ENCODE assay signal across 1 cellular context in the genomic region with DNA sequence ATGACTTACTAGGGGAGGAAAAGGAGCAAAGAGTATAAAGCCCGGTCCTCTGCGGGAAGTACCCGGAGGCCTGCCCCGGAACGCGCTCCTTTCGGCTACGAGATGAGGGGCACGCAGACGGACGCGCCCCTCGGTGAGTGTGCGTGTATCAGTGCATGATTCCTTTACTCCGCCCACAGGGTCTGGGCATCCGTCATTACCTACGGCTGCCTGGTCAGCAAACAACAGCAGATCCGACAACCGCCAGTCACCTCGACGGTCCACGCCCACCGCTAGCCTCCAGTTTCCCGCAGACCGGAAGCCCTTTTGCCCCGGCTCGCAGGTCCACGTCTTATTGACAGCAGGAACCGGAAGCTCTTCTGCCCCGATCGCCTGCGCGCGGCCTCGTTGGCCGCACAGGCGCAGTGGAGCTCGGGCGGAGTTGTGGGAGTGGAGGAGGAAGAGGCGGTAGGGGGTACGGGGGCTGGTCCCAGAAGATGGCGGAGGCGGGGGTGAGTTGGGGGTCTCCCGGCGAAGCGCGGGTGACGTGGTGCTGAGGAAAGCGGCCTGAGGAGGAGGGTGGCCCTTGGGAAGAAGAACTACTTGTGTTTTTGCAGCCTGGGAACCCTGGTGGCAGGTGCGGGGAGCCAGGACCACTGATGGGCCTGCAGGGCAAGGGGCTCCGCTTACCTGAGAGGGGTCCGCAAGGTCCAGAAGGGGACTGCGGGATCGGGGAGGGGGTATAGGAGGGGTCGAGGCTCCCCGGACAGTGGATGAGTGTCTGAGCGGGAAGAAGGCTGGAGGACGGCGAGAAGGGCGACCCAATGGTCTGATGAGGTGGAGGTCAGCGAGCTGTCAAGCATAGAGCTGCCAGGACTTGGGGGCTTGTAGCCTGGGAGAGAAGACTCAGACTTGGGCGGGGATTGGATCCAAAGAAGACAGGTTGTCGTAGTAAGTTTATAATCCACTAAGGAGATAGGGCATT.
TF ChIP-seq lines count a peak whose summit lies in the region.

A gene (plus strand): TSS at position 421 of the 964 bp plus-strand sequence. CDS start 8,086 bp downstream, outside the sequence.

TF ChIP-seq in GM12878, 131 proteins besides CTCF, POLR2A, EP300 and RAD21 (continued from another document and continues in another):
- TF ChIP-seq, protein P1, sequence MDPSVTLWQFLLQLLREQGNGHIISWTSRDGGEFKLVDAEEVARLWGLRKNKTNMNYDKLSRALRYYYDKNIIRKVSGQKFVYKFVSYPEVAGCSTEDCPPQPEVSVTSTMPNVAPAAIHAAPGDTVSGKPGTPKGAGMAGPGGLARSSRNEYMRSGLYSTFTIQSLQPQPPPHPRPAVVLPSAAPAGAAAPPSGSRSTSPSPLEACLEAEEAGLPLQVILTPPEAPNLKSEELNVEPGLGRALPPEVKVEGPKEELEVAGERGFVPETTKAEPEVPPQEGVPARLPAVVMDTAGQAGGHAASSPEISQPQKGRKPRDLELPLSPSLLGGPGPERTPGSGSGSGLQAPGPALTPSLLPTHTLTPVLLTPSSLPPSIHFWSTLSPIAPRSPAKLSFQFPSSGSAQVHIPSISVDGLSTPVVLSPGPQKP (IDR thresholded peaks at IDR 0.05; ENCODE audit: low read depth, low read length), result peak; percentile 75
- TF ChIP-seq TARDBP (IDR thresholded peaks at IDR 0.05; ENCODE audit: borderline replicate concordance), result no peak
- TF ChIP-seq GABPA (IDR thresholded peaks at IDR 0.05; ENCODE audit: low read depth), result peak; percentile 96
- TF ChIP-seq RCOR1 (conservative IDR thresholded peaks at IDR 0.05; ENCODE audit: low read depth, low read length), result 0 out of 2 replicates have a peak, but pooled peaks have one; percentile 59
- TF ChIP-seq IKZF2 (IDR thresholded peaks at IDR 0.05), result peak; percentile 34 to 43; a peak in 2 of 4 replicates
- no peak for TF ChIP-seq PAX8 (IDR thresholded peaks at IDR 0.05)
- peak; percentile 23 for TF ChIP-seq RELA (IDR thresholded peaks at IDR 0.05; ENCODE audit: borderline replicate concordance, partially characterized antibody)
- 0 out of 2 replicates have a peak, but pooled peaks have one; percentile 13 for TF ChIP-seq SMARCA5 (IDR thresholded peaks at IDR 0.05)
- no peak for TF ChIP-seq MEF2B (IDR thresholded peaks at IDR 0.05; ENCODE audit: partially characterized antibody, poor library complexity, severe bottlenecking)
- no peak; the same call in 1 of the 2 replicates for TF ChIP-seq SMAD5 (IDR thresholded peaks at IDR 0.05; ENCODE audit: low read depth)
- TF ChIP-seq, protein P2, sequence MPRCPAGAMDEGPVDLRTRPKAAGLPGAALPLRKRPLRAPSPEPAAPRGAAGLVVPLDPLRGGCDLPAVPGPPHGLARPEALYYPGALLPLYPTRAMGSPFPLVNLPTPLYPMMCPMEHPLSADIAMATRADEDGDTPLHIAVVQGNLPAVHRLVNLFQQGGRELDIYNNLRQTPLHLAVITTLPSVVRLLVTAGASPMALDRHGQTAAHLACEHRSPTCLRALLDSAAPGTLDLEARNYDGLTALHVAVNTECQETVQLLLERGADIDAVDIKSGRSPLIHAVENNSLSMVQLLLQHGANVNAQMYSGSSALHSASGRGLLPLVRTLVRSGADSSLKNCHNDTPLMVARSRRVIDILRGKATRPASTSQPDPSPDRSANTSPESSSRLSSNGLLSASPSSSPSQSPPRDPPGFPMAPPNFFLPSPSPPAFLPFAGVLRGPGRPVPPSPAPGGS (IDR thresholded peaks at IDR 0.05; ENCODE audit: borderline replicate concordance, insufficient read depth, low read depth, low read length, poor library complexity, severe bottlenecking), result no peak
- TF ChIP-seq, protein P3, sequence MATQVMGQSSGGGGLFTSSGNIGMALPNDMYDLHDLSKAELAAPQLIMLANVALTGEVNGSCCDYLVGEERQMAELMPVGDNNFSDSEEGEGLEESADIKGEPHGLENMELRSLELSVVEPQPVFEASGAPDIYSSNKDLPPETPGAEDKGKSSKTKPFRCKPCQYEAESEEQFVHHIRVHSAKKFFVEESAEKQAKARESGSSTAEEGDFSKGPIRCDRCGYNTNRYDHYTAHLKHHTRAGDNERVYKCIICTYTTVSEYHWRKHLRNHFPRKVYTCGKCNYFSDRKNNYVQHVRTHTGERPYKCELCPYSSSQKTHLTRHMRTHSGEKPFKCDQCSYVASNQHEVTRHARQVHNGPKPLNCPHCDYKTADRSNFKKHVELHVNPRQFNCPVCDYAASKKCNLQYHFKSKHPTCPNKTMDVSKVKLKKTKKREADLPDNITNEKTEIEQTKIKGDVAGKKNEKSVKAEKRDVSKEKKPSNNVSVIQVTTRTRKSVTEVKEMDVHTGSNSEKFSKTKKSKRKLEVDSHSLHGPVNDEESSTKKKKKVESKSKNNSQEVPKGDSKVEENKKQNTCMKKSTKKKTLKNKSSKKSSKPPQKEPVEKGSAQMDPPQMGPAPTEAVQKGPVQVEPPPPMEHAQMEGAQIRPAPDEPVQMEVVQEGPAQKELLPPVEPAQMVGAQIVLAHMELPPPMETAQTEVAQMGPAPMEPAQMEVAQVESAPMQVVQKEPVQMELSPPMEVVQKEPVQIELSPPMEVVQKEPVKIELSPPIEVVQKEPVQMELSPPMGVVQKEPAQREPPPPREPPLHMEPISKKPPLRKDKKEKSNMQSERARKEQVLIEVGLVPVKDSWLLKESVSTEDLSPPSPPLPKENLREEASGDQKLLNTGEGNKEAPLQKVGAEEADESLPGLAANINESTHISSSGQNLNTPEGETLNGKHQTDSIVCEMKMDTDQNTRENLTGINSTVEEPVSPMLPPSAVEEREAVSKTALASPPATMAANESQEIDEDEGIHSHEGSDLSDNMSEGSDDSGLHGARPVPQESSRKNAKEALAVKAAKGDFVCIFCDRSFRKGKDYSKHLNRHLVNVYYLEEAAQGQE (IDR thresholded peaks at IDR 0.05; ENCODE audit: low read depth, low read length), result no peak
- TF ChIP-seq HDAC6 (IDR thresholded peaks at IDR 0.05; ENCODE audit: unreplicated experiment), result no peak
- TF ChIP-seq STAT1 (conservative IDR thresholded peaks at IDR 0.05), result no peak
- TF ChIP-seq HDAC2 (IDR thresholded peaks at IDR 0.05), result no peak
- peak; percentile 83; the same call in 1 of the 2 replicates for TF ChIP-seq CREB1 (IDR thresholded peaks at IDR 0.05; ENCODE audit: low read depth)
- TF ChIP-seq KDM1A (IDR thresholded peaks at IDR 0.05; ENCODE audit: borderline replicate concordance), result no peak
- 0 out of 2 replicates have a peak, but pooled peaks have one; percentile 43 for TF ChIP-seq MTA2 (IDR thresholded peaks at IDR 0.05; ENCODE audit: low read depth)
- no peak for TF ChIP-seq TCF7 (IDR thresholded peaks at IDR 0.05; ENCODE audit: borderline replicate concordance)
- TF ChIP-seq, protein P4, sequence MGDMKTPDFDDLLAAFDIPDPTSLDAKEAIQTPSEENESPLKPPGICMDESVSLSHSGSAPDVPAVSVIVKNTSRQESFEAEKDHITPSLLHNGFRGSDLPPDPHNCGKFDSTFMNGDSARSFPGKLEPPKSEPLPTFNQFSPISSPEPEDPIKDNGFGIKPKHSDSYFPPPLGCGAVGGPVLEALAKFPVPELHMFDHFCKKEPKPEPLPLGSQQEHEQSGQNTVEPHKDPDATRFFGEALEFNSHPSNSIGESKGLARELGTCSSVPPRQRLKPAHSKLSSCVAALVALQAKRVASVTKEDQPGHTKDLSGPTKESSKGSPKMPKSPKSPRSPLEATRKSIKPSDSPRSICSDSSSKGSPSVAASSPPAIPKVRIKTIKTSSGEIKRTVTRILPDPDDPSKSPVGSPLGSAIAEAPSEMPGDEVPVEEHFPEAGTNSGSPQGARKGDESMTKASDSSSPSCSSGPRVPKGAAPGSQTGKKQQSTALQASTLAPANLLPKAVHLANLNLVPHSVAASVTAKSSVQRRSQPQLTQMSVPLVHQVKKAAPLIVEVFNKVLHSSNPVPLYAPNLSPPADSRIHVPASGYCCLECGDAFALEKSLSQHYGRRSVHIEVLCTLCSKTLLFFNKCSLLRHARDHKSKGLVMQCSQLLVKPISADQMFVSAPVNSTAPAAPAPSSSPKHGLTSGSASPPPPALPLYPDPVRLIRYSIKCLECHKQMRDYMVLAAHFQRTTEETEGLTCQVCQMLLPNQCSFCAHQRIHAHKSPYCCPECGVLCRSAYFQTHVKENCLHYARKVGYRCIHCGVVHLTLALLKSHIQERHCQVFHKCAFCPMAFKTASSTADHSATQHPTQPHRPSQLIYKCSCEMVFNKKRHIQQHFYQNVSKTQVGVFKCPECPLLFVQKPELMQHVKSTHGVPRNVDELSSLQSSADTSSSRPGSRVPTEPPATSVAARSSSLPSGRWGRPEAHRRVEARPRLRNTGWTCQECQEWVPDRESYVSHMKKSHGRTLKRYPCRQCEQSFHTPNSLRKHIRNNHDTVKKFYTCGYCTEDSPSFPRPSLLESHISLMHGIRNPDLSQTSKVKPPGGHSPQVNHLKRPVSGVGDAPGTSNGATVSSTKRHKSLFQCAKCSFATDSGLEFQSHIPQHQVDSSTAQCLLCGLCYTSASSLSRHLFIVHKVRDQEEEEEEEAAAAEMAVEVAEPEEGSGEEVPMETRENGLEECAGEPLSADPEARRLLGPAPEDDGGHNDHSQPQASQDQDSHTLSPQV (IDR thresholded peaks at IDR 0.05), result no peak
- TF ChIP-seq, protein P5, sequence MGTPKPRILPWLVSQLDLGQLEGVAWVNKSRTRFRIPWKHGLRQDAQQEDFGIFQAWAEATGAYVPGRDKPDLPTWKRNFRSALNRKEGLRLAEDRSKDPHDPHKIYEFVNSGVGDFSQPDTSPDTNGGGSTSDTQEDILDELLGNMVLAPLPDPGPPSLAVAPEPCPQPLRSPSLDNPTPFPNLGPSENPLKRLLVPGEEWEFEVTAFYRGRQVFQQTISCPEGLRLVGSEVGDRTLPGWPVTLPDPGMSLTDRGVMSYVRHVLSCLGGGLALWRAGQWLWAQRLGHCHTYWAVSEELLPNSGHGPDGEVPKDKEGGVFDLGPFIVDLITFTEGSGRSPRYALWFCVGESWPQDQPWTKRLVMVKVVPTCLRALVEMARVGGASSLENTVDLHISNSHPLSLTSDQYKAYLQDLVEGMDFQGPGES (IDR thresholded peaks at IDR 0.05), result 0 out of 2 replicates have a peak, but pooled peaks have one; percentile 23
- TF ChIP-seq, protein P6, sequence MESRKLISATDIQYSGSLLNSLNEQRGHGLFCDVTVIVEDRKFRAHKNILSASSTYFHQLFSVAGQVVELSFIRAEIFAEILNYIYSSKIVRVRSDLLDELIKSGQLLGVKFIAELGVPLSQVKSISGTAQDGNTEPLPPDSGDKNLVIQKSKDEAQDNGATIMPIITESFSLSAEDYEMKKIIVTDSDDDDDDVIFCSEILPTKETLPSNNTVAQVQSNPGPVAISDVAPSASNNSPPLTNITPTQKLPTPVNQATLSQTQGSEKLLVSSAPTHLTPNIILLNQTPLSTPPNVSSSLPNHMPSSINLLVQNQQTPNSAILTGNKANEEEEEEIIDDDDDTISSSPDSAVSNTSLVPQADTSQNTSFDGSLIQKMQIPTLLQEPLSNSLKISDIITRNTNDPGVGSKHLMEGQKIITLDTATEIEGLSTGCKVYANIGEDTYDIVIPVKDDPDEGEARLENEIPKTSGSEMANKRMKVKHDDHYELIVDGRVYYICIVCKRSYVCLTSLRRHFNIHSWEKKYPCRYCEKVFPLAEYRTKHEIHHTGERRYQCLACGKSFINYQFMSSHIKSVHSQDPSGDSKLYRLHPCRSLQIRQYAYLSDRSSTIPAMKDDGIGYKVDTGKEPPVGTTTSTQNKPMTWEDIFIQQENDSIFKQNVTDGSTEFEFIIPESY (IDR thresholded peaks at IDR 0.05), result no peak
- TF ChIP-seq IRF4 (IDR thresholded peaks at IDR 0.05; ENCODE audit: low read depth, low read length), result no peak
- TF ChIP-seq ZNF622 (IDR thresholded peaks at IDR 0.05), result no peak
- TF ChIP-seq, protein P7, sequence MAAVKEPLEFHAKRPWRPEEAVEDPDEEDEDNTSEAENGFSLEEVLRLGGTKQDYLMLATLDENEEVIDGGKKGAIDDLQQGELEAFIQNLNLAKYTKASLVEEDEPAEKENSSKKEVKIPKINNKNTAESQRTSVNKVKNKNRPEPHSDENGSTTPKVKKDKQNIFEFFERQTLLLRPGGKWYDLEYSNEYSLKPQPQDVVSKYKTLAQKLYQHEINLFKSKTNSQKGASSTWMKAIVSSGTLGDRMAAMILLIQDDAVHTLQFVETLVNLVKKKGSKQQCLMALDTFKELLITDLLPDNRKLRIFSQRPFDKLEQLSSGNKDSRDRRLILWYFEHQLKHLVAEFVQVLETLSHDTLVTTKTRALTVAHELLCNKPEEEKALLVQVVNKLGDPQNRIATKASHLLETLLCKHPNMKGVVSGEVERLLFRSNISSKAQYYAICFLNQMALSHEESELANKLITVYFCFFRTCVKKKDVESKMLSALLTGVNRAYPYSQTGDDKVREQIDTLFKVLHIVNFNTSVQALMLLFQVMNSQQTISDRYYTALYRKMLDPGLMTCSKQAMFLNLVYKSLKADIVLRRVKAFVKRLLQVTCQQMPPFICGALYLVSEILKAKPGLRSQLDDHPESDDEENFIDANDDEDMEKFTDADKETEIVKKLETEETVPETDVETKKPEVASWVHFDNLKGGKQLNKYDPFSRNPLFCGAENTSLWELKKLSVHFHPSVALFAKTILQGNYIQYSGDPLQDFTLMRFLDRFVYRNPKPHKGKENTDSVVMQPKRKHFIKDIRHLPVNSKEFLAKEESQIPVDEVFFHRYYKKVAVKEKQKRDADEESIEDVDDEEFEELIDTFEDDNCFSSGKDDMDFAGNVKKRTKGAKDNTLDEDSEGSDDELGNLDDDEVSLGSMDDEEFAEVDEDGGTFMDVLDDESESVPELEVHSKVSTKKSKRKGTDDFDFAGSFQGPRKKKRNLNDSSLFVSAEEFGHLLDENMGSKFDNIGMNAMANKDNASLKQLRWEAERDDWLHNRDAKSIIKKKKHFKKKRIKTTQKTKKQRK (IDR thresholded peaks at IDR 0.05; ENCODE audit: low read depth, low read length), result no peak
- no peak for TF ChIP-seq KLF5 (IDR thresholded peaks at IDR 0.05; ENCODE audit: partially characterized antibody)
- no peak for TF ChIP-seq ZNF24 (IDR thresholded peaks at IDR 0.05)
- TF ChIP-seq HDGF (IDR thresholded peaks at IDR 0.05), result peak; percentile 84; the same call in 1 of the 2 replicates
- 0 out of 2 replicates have a peak, but pooled peaks have one; percentile 41 for TF ChIP-seq NR2C1 (IDR thresholded peaks at IDR 0.05)
- TF ChIP-seq ASH2L (IDR thresholded peaks at IDR 0.05; ENCODE audit: borderline replicate concordance, low read depth), result no peak
- TF ChIP-seq RB1 (IDR thresholded peaks at IDR 0.05; ENCODE audit: borderline replicate concordance), result no peak
- TF ChIP-seq BMI1 (IDR thresholded peaks at IDR 0.05; ENCODE audit: borderline replicate concordance), result no peak
- TF ChIP-seq JUND (IDR thresholded peaks at IDR 0.05; ENCODE audit: low read depth, low read length), result 0 out of 2 replicates have a peak, but pooled peaks have one; percentile 13
- TF ChIP-seq BRCA1 (IDR thresholded peaks at IDR 0.05; ENCODE audit: low read depth, low read length), result no peak
- TF ChIP-seq ZZZ3 (IDR thresholded peaks at IDR 0.05; ENCODE audit: control insufficient read depth, insufficient read length, low read depth), result no peak
- TF ChIP-seq, protein P8, sequence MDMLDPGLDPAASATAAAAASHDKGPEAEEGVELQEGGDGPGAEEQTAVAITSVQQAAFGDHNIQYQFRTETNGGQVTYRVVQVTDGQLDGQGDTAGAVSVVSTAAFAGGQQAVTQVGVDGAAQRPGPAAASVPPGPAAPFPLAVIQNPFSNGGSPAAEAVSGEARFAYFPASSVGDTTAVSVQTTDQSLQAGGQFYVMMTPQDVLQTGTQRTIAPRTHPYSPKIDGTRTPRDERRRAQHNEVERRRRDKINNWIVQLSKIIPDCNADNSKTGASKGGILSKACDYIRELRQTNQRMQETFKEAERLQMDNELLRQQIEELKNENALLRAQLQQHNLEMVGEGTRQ (IDR thresholded peaks at IDR 0.05; ENCODE audit: borderline replicate concordance, low read depth, low read length), result no peak
- TF ChIP-seq RAD51 (IDR thresholded peaks at IDR 0.05), result no peak
- no peak for TF ChIP-seq MYB (IDR thresholded peaks at IDR 0.05; ENCODE audit: borderline replicate concordance, low read depth, low read length)
